In genomic region chr21:46369520-46370235, GRCh38 we compare ENCODE assay signal across 13 cellular contexts.
DNase-seq lines count a peak whose midpoint lies in the region; ATAC-seq and TF ChIP-seq lines count a peak whose summit lies in the region.
"Had no signal": no experiment of that assay in that cellular context is flagged by ENCODE, and none has a peak within 500 bp of the region (broad histone marks: within the 10 kb centered on the region; RNA-seq: fewer than 3 reads in every experiment).

No MANE protein-coding gene starts in this region.

- H3K9ac ChIP-seq in BLaER1: peak overlapping the region; percentile 26; the same call in 1 of the 2 replicates

- no peaks in the 10 kb centered on the region for H3K27me3 Mint-ChIP-seq in effector memory CD8-positive, alpha-beta T cell

- H3K4me2 ChIP-seq in BLaER1: peak overlapping the region; percentile 68

- H4K20me1 ChIP-seq in BLaER1: peaks cover 17% of the 10 kb centered on the region; the same call in 1 of the 2 replicates

- peak overlapping the region; percentile 25 to 73 for H3K27ac Mint-ChIP-seq in effector memory CD8-positive, alpha-beta T cell

- no peak for ATAC-seq in effector memory CD8-positive, alpha-beta T cell (replicated peaks)
- ATAC-seq: Right ventricle myocardium inferior had no signal

- peaks cover 21 to 23% of the 10 kb centered on the region in 2 donors for H3K4me1 Mint-ChIP-seq in effector memory CD8-positive, alpha-beta T cell (ENCODE audit: low read depth in 2 of 2)

- in situ Hi-C loops in GM13976 (cut with MboI; ENCODE audit: low sequenced_read_pairs, unreplicated experiment): no loop called here
- in situ Hi-C loops in ACHN (cut with HindIII; ENCODE audit: low pct_ligation_motif_present, low pct_unique_long_range_greater_than_20kb, low sequenced_read_pairs): no loop called here

- H3K27ac ChIP-seq in BLaER1: peak overlapping the region; percentile 58
- H3K27ac ChIP-seq: esophagus squamous epithelium had no signal

- no peaks in the 10 kb centered on the region for H3K9me3 ChIP-seq in BLaER1
- H3K9me3 ChIP-seq: esophagus squamous epithelium had no signal

- peak overlapping the region in 1 of 2 donors; percentile 59 for H3K4me3 Mint-ChIP-seq in effector memory CD8-positive, alpha-beta T cell

- peaks cover 23% of the 10 kb centered on the region for H3K4me1 ChIP-seq in BLaER1
- H3K4me1 ChIP-seq: esophagus squamous epithelium had no signal

- H3K36me3 ChIP-seq in BLaER1: peaks cover 71% of the 10 kb centered on the region

- H3K27me3 ChIP-seq in BLaER1: no peaks in the 10 kb centered on the region
- H3K27me3 ChIP-seq: esophagus squamous epithelium had no signal

- no peak overlapping the region for H3K4me3 ChIP-seq in BLaER1
- H3K4me3 ChIP-seq: esophagus squamous epithelium had no signal

- H3K36me3 Mint-ChIP-seq in effector memory CD8-positive, alpha-beta T cell (ENCODE audit: insufficient read depth): peaks cover 13% of the 10 kb centered on the region

- DNase-seq in GM13976 (ENCODE audit: low spot score): peak; percentile 54
- DNase-seq in OCI-M1 (lab: John Stamatoyannopoulos, UW): peak; percentile 34
- DNase-seq in effector memory CD8-positive, alpha-beta T cell: no peak
- DNase-seq in medulla oblongata (ENCODE audit: extremely low spot score): no peak
- DNase-seq in NCI-H1417 (lab: John Stamatoyannopoulos, UW): no peak
- no peak for DNase-seq in ACHN
- DNase-seq in stimulated activated CD4-positive, alpha-beta T cell treated with anti-CD3 and anti-CD28 coated beads, Interleukin-4, amount 100 ng/mL, for 1 hour: no peak
- DNase-seq: activated effector memory CD4-positive, alpha-beta T cell treated with anti-CD3 and anti-CD28 coated beads, Interleukin-2, amount 50 U/mL, for 16 hours; cerebellar nuclear complex; esophagus squamous epithelium; mammary epithelial cell had no signal

- no peaks in the 10 kb centered on the region for H3K9me3 Mint-ChIP-seq in effector memory CD8-positive, alpha-beta T cell

- no peak for TF ChIP-seq CTCF in GM13976 (IDR thresholded peaks at IDR 0.05; ENCODE audit: borderline replicate concordance, control extremely low read depth, extremely low read depth, insufficient read depth, missing control alignments)

Comparison
In these comparisons a context has a peak if more than half of its experiments do, and no peak if none do; other contexts are left out.
1. DNase-seq: peak in GM13976 (single experiment) and OCI-M1 (single experiment); none in effector memory CD8-positive, alpha-beta T cell (0 of 3), medulla oblongata (single experiment), NCI-H1417 (0 of 3), ACHN (single experiment) and stimulated activated CD4-positive, alpha-beta T cell treated with anti-CD3 and anti-CD28 coated beads, Interleukin-4, amount 100 ng/mL, for 1 hour (single experiment).